19 cellular contexts compared by ENCODE assay signal in the genomic region with DNA sequence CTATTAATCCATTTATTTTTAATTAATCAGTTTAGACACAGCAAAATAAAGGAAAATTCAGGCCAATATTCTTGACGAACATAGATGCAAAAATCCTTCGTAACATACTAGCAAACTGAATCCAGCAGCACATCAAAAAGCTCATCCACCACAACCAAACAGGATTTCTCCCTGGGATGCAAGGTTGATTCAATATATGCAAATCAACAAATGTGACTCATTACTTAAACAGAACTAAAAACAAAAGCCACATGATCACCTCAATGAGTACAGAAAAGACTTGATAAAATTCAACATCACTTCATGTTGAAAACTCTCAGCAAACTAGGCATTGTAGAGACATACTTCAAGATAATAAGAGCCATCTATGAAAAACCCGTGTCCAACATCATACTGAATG.
"Had no signal": no experiment of that assay in that cellular context is flagged by ENCODE, and none has a peak within 500 bp of the region (broad histone marks: within the 10 kb centered on the region; RNA-seq: fewer than 3 reads in every experiment).

No MANE protein-coding gene starts in this region.

- FAIRE-seq: endometrium, frontal cortex had no signal

- H3K36me3 ChIP-seq: neural progenitor cell, right atrium auricular region, suprapubic skin, vagina had no signal

- H3K79me2 ChIP-seq: parathyroid adenoma had no signal

- H3K9ac ChIP-seq: neural progenitor cell, parathyroid adenoma had no signal

- H3K4me1 ChIP-seq: parathyroid adenoma, vagina had no signal

- H3K9me3 ChIP-seq: suprapubic skin, vagina had no signal

- H3K27ac ChIP-seq: neural progenitor cell, parathyroid adenoma, right atrium auricular region, suprapubic skin, vagina had no signal

- H3K27me3 ChIP-seq: neural progenitor cell, right atrium auricular region, suprapubic skin, vagina had no signal

- H2AFZ ChIP-seq: neural progenitor cell, parathyroid adenoma had no signal

- DNase-seq: cortex of kidney; effector memory CD8-positive, alpha-beta T cell; kidney; stimulated activated CD4-positive, alpha-beta T cell treated with anti-CD3 and anti-CD28 coated beads, Interleukin-12 subunit alpha, Interleukin-12 subunit beta, amount 100 ng/mL, for 4 hours; stimulated activated CD4-positive, alpha-beta T cell treated with anti-CD3 and anti-CD28 coated beads, Interleukin-1b, Interleukin-23, amount 100 ng/mL, for 48 hours; stimulated activated CD4-positive, alpha-beta T cell treated with anti-CD3 and anti-CD28 coated beads, Interleukin-4, amount 100 ng/mL, for 1 hour; stimulated activated CD8-positive, alpha-beta memory T cell treated with anti-CD3 and anti-CD28 coated beads, Interleukin-4, amount 100 ng/mL, for 48 hours; stimulated activated naive CD4-positive, alpha-beta T cell; stimulated activated naive CD8-positive, alpha-beta T cell treated with anti-CD3 and anti-CD28 coated beads, Interleukin-15, amount 100 ng/mL, for 72 hours; trophoblast cell had no signal

- H3K4me2 ChIP-seq: neural progenitor cell, smooth muscle cell had no signal

- H3K4me3 ChIP-seq: lung, neural progenitor cell, right atrium auricular region, smooth muscle cell, suprapubic skin, vagina had no signal
